ENCODE assay signal across 29 cellular contexts in the genomic region with DNA sequence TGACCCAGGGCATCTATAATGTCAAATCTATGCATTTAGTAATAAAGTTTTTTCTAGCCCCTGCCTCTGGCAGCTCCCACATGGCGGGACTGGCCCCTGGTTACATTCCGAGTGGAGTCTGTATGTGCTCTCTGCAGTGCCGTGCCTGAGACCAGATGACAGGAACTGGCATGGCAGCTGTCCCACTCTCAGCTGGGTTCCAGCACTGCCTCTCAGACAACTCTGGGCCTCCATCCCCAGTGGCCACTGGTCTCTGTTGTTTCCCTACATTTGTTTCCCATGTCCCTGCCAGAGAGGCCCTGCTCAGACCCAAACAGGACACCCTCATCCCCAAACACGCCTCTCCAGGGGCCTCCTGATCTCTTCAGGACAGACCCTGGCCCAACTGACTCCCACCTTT.
"Had no signal": no experiment of that assay in that cellular context is flagged by ENCODE, and none has a peak within 500 bp of the region (broad histone marks: within the 10 kb centered on the region; RNA-seq: fewer than 3 reads in every experiment).

No MANE protein-coding gene starts in this region.

- H3K4me3 ChIP-seq: ascending aorta, heart right ventricle, left lung, lower lobe of right lung, ovary, prostate gland, sigmoid colon, stomach, thyroid gland had no signal

- H3K4me1 Mint-ChIP-seq: activated CD4-positive, alpha-beta T cell treated with anti-CD3 and anti-CD28 coated beads for 36 hours; activated naive CD4-positive, alpha-beta T cell treated with anti-CD3 and anti-CD28 coated beads, Interleukin-2, amount 10 ng/mL, durations not matched to agents 7 days and 5 days; activated naive CD8-positive, alpha-beta T cell treated with anti-CD3 and anti-CD28 coated beads, Interleukin-2, amount 10 ng/mL, durations not matched to agents 7 days and 5 days; endodermal cell; naive thymus-derived CD8-positive, alpha-beta T cell; stimulated activated naive B cell treated with anti-CD40 and anti-IgM and Interleukin-4, amounts not matched to agents 10 μg/mL and 1 μg/mL and 100 μg/mL, for 72 hours had no signal

- H3K4me1 ChIP-seq: ascending aorta, foreskin keratinocyte, heart right ventricle, left lung, lower lobe of right lung, prostate gland, sigmoid colon, stomach had no signal

- DNase-seq: activated CD4-positive, alpha-beta T cell treated with anti-CD3 and anti-CD28 coated beads for 36 hours; activated CD4-positive, alpha-beta T cell treated with anti-CD3 and anti-CD28 coated beads, Interleukin-2, amount 50 U/mL, for 48 hours; activated CD4-positive, CD25-positive, alpha-beta regulatory T cell; activated CD8-positive, alpha-beta memory T cell treated with anti-CD3 and anti-CD28 coated beads for 24 hours; activated gamma-delta T cell; activated naive CD4-positive, alpha-beta T cell treated with anti-CD3 and anti-CD28 coated beads, Interleukin-2, amount 10 ng/mL, durations not matched to agents 7 days and 5 days; activated naive CD8-positive, alpha-beta T cell treated with anti-CD3 and anti-CD28 coated beads, Interleukin-2, amount 10 ng/mL, durations not matched to agents 7 days and 5 days; brain microvascular endothelial cell; endodermal cell; foreskin keratinocyte; heart right ventricle; kidney glomerular epithelial cell; left lung; lower lobe of right lung; mesenchymal stem cell; naive thymus-derived CD8-positive, alpha-beta T cell; ovary; sigmoid colon; small intestine; stimulated activated CD4-positive, alpha-beta T cell treated with anti-CD3 and anti-CD28 coated beads, Interleukin-2, amount 100 ng/mL, for 24 hours; stimulated activated naive B cell treated with anti-CD40 and anti-IgM and Interleukin-4, amounts not matched to agents 10 μg/mL and 1 μg/mL and 100 μg/mL, for 72 hours; stomach; T-helper 1 cell; thyroid gland had no signal

- H3K36me3 Mint-ChIP-seq: activated naive CD4-positive, alpha-beta T cell treated with anti-CD3 and anti-CD28 coated beads, Interleukin-2, amount 10 ng/mL, durations not matched to agents 7 days and 5 days; activated naive CD8-positive, alpha-beta T cell treated with anti-CD3 and anti-CD28 coated beads, Interleukin-2, amount 10 ng/mL, durations not matched to agents 7 days and 5 days; naive thymus-derived CD8-positive, alpha-beta T cell; stimulated activated naive B cell treated with anti-CD40 and anti-IgM and Interleukin-4, amounts not matched to agents 10 μg/mL and 1 μg/mL and 100 μg/mL, for 72 hours had no signal

- H3K27ac ChIP-seq: ascending aorta, brain microvascular endothelial cell, foreskin keratinocyte, heart right ventricle, left lung, lower lobe of right lung, ovary, prostate gland, sigmoid colon, stomach, thyroid gland had no signal

- H3K4me3 Mint-ChIP-seq: activated CD4-positive, alpha-beta T cell treated with anti-CD3 and anti-CD28 coated beads for 36 hours; activated naive CD4-positive, alpha-beta T cell treated with anti-CD3 and anti-CD28 coated beads, Interleukin-2, amount 10 ng/mL, durations not matched to agents 7 days and 5 days; activated naive CD8-positive, alpha-beta T cell treated with anti-CD3 and anti-CD28 coated beads, Interleukin-2, amount 10 ng/mL, durations not matched to agents 7 days and 5 days; activated T-helper 1 cell treated with anti-CD3 and anti-CD28 coated beads, Interleukin-12 subunit alpha, Interleukin-12 subunit beta, Interleukin-2, Interleukin-4 antibody, amounts not matched to agents 30 ng/mL and 10 ng/mL and 1 ng/mL, durations not matched to agents 14 hours and 24 hours and 36 hours; dendritic cell treated with granulocyte-macrophage colony-stimulating factor and Interleukin-4, amounts not matched to agents 40 ng/mL and 50 ng/mL, for 4 days; endodermal cell; naive thymus-derived CD8-positive, alpha-beta T cell; stimulated activated naive B cell treated with anti-CD40 and anti-IgM and Interleukin-4, amounts not matched to agents 10 μg/mL and 1 μg/mL and 100 μg/mL, for 72 hours; T-helper 2 cell treated with Interferon-gamma antibody and Interleukin-4, amounts not matched to agents 5 μg/mL and 100 μg/mL, for 36 hours had no signal

- H3K27me3 Mint-ChIP-seq: activated naive CD4-positive, alpha-beta T cell treated with anti-CD3 and anti-CD28 coated beads, Interleukin-2, amount 10 ng/mL, durations not matched to agents 7 days and 5 days; activated naive CD8-positive, alpha-beta T cell treated with anti-CD3 and anti-CD28 coated beads, Interleukin-2, amount 10 ng/mL, durations not matched to agents 7 days and 5 days; dendritic cell treated with granulocyte-macrophage colony-stimulating factor and Interleukin-4, amounts not matched to agents 40 ng/mL and 50 ng/mL, for 4 days had no signal

- H3K36me3 ChIP-seq: brain microvascular endothelial cell, heart right ventricle, left lung, lower lobe of right lung, ovary, prostate gland, sigmoid colon, stomach, thyroid gland had no signal

- H3K27me3 ChIP-seq: ascending aorta, brain microvascular endothelial cell, foreskin keratinocyte, left lung, ovary, sigmoid colon, thyroid gland had no signal

- H3K27ac Mint-ChIP-seq: activated CD4-positive, alpha-beta T cell treated with anti-CD3 and anti-CD28 coated beads for 36 hours; activated naive CD4-positive, alpha-beta T cell treated with anti-CD3 and anti-CD28 coated beads, Interleukin-2, amount 10 ng/mL, durations not matched to agents 7 days and 5 days; activated naive CD8-positive, alpha-beta T cell treated with anti-CD3 and anti-CD28 coated beads, Interleukin-2, amount 10 ng/mL, durations not matched to agents 7 days and 5 days; activated T-helper 1 cell treated with anti-CD3 and anti-CD28 coated beads, Interleukin-12 subunit alpha, Interleukin-12 subunit beta, Interleukin-2, Interleukin-4 antibody, amounts not matched to agents 30 ng/mL and 10 ng/mL and 1 ng/mL, durations not matched to agents 14 hours and 24 hours and 36 hours; dendritic cell treated with granulocyte-macrophage colony-stimulating factor and Interleukin-4, amounts not matched to agents 40 ng/mL and 50 ng/mL, for 4 days; endodermal cell; naive thymus-derived CD8-positive, alpha-beta T cell; T-helper 2 cell treated with Interferon-gamma antibody and Interleukin-4, amounts not matched to agents 5 μg/mL and 100 μg/mL, for 36 hours had no signal

- FAIRE-seq: small intestine had no signal

- H3K9me3 Mint-ChIP-seq: endodermal cell had no signal

- H3K9me3 ChIP-seq: ascending aorta, heart right ventricle, left lung, lower lobe of right lung, ovary, prostate gland, sigmoid colon, thyroid gland had no signal
